In the genomic region with DNA sequence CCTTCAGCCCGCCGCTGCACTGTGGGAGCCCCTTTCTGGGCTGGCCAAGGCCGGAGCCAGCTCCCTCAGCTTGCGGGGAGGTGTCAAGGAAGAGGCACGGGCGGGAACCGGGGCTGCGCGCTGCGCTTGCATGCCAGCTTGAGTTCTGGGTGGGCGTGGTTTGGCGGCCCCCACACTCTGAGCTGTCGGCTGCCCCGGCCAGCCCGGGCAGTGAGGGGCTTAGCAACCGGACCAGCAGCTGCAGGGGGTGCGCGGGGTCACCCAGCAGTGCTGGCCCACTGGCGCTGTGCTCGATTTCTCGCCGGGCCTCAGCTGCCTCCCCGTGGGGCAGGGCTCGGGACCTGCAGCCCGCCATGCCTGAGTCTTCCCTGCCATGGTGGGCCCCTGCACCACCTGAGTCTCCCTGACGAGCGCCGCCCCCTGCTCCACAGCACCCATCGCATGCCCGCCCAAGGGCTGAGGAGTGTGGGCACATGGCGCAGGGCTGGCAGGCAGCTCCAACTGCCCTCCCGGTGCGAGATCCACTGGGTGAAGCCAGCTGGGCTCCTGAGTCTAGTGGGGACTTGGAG, we compare ENCODE assay signal across 24 cellular contexts. TPM values are rescaled to one million over a fixed set of nuclear protein-coding genes. Genes with fewer than 3 reads are reported as not detected.
A peak's percentile ranks its signal among the peaks of the same experiment; 100 is the strongest.
DNase-seq lines count a peak whose midpoint lies in the region; ATAC-seq, FAIRE-seq and TF ChIP-seq lines count a peak whose summit lies in the region.
"Had no signal": no experiment of that assay in that cellular context is flagged by ENCODE, and none has a peak within 500 bp of the region (broad histone marks: within the 10 kb centered on the region; RNA-seq: fewer than 3 reads in every experiment).

No MANE protein-coding gene starts in this region.

- TF ChIP-seq EP300 in HepG2 (IDR thresholded peaks at IDR 0.05; ENCODE audit: low read depth in 2 of 2, low read length in 2 of 2) (no peak), HepG2 (CRISPR knock-in tag; IDR thresholded peaks at IDR 0.05; ENCODE audit: borderline replicate concordance) (no peak), esophagus muscularis mucosa (IDR thresholded peaks at IDR 0.05) (no peak)

- POLR2A ChIA-PET in HepG2 (lab: Yijun Ruan, JAX) = interaction anchor here (0.9 kb wide), 1 partner anchor 37 kb away, joined by 3 read pairs; the partner anchor contains the start of gene SMG8

- in situ Hi-C loops in HepG2 (cut with HindIII; ENCODE audit: extremely low pct_ligation_motif_present, low pct_unique_long_range_greater_than_20kb) = no loop called here

- BruUV-seq in HepG2 (replicated peaks; lab: Mats Ljungman, UMichigan) = no TSS peak

- H4K20me1 ChIP-seq in HepG2 (ENCODE audit: insufficient read depth, low read length) = no peaks in the 10 kb centered on the region

- CTCF ChIA-PET in HepG2 (lab: Yijun Ruan, JAX; ENCODE audit: low intra/inter-chr PET ratio, low total read pairs) = no interaction called here

- no peak overlapping the region for H3K9ac ChIP-seq in HepG2 (ENCODE audit: insufficient read depth, low read depth, low read length)
- H3K9ac ChIP-seq: BLaER1 treated with 17β-estradiol and CSF1 and Interleukin-3, amounts not matched to agents 10 nM and 100 nM had no signal

- WGBS in HepG2 (ENCODE audit: low lambda C conversion rate) = 97% methylated on average over 20 of the region's 33 CpGs
- WGBS in right lobe of liver (ENCODE audit: insufficient coverage, low coverage, low lambda C conversion rate, missing lambda C conversion rate) = no CpG with 5 or more reads among the region's 33 CpGs
- WGBS in esophagus muscularis mucosa = 98% methylated on average over 24 of the region's 33 CpGs

- H3K36me3 ChIP-seq in HepG2 (replicated peaks in 1 of 2; ENCODE audit: control insufficient read depth in 1 of 2, insufficient read depth in 2 of 2, low read length in 2 of 2) (peaks cover 16 to 56% of the 10 kb centered on the region in 2 experiments), right lobe of liver (no peaks in the 10 kb centered on the region), esophagus muscularis mucosa (no peaks in the 10 kb centered on the region)

- DNase-seq in HepG2 (ENCODE audit: low spot score) (no peak), right lobe of liver (no peak), esophagus muscularis mucosa (ENCODE audit: extremely low spot score) (peak; percentile 42), NCI-H1436 treated with DMSO at 0.1 percent for 48 hours (lab: John Stamatoyannopoulos, UW) (no peak), cerebellar cortex (ENCODE audit: low spot score) (no peak), islet precursor cell (no peak)
- peak; percentile 1 for DNase-seq in stimulated activated CD8-positive, alpha-beta memory T cell treated with anti-CD3 and anti-CD28 coated beads, Interleukin-4, amount 100 ng/mL, for 48 hours
- DNase-seq: 8988T; ACHN; AML-193; BE2C; CD4-positive, alpha-beta T cell; CD8-positive, alpha-beta memory T cell; DMS 273 treated with DMSO at 0.1 percent for 48 hours; DMS79; EL; GF-D8; GOT3 had no signal

- H3K4me3 ChIP-seq in HepG2 (replicated peaks in 1 of 3; ENCODE audit: insufficient read depth in 1 of 3, low read depth in 2 of 3, low read length in 3 of 3) = no peak overlapping the region
- no peak overlapping the region for H3K4me3 ChIP-seq in right lobe of liver
- H3K4me3 ChIP-seq in esophagus muscularis mucosa = no peak overlapping the region
- H3K4me3 ChIP-seq: A549, HAP-1 had no signal

- intact Hi-C loops in HepG2 (cut with micrococcal nuclease; ENCODE audit: unreplicated experiment) = no loop called here
- intact Hi-C loops in right lobe of liver (cut with DNase I) = no loop called here
- intact Hi-C loops in esophagus muscularis mucosa (cut with DNase I) = no loop called here

- no peak for ATAC-seq in HepG2
- no peak for ATAC-seq in right lobe of liver
- ATAC-seq: A549 had no signal

- H3K4me1 ChIP-seq in HepG2 (ENCODE audit: insufficient read depth, low read length) (no peaks in the 10 kb centered on the region), right lobe of liver (no peaks in the 10 kb centered on the region), esophagus muscularis mucosa (no peaks in the 10 kb centered on the region)
- H3K4me1 ChIP-seq: BE2C had no signal

- FAIRE-seq in HepG2 (lab: Jason Lieb, UNC) = no peak
- FAIRE-seq: A549, D721Med, GM12892, H54 had no signal

- peaks cover 12% of the 10 kb centered on the region for H3K79me2 ChIP-seq in HepG2 (ENCODE audit: insufficient read depth, low read length)

- H2AFZ ChIP-seq in HepG2 (ENCODE audit: low read length) = no peak overlapping the region

- TF ChIP-seq RAD21 in HepG2 (CRISPR knock-in tag; IDR thresholded peaks at IDR 0.05) = no peak

- no peak for TF ChIP-seq CTCF in HepG2 (CRISPR knock-in tag; IDR thresholded peaks at IDR 0.05)
- no peak for TF ChIP-seq CTCF in right lobe of liver (IDR thresholded peaks at IDR 0.05)
- TF ChIP-seq CTCF in esophagus muscularis mucosa (IDR thresholded peaks at IDR 0.05) = no peak

- TF ChIP-seq POLR2A in HepG2 (IDR thresholded peaks at IDR 0.05; ENCODE audit: insufficient read depth in 1 of 2, low read depth in 2 of 2, low read length in 2 of 2) (no peak), right lobe of liver (IDR thresholded peaks at IDR 0.05) (no peak), esophagus muscularis mucosa (IDR thresholded peaks at IDR 0.05; ENCODE audit: low read depth) (no peak)

- H3K27ac ChIP-seq in HepG2 (ENCODE audit: extremely low read length, insufficient read depth, low read length) (no peak overlapping the region), right lobe of liver (no peak overlapping the region), esophagus muscularis mucosa (replicated peaks in 1 of 4) (no peak overlapping the region)
- H3K27ac ChIP-seq: A549; BLaER1 treated with 17β-estradiol and CSF1 and Interleukin-3, amounts not matched to agents 10 nM and 100 nM had no signal

- H3K27me3 ChIP-seq in HepG2 (ENCODE audit: control insufficient read depth in 1 of 2, insufficient read depth in 2 of 2, low read length in 2 of 2) = no peaks in the 10 kb centered on the region
- H3K27me3 ChIP-seq in right lobe of liver = no peaks in the 10 kb centered on the region
- no peaks in the 10 kb centered on the region for H3K27me3 ChIP-seq in esophagus muscularis mucosa
- H3K27me3 ChIP-seq: BE2C; BLaER1 treated with 17β-estradiol and CSF1 and Interleukin-3, amounts not matched to agents 10 nM and 100 nM had no signal

- no peaks in the 10 kb centered on the region for H3K9me3 ChIP-seq in HepG2 (ENCODE audit: low read length)
- no peaks in the 10 kb centered on the region for H3K9me3 ChIP-seq in right lobe of liver
- H3K9me3 ChIP-seq in esophagus muscularis mucosa = no peaks in the 10 kb centered on the region
- H3K9me3 ChIP-seq: A549, BE2C, HAP-1 had no signal

- H3K4me2 ChIP-seq in HepG2 (ENCODE audit: low read depth, low read length) = no peak overlapping the region
- H3K4me2 ChIP-seq: A549; BLaER1 treated with 17β-estradiol and CSF1 and Interleukin-3, amounts not matched to agents 10 nM and 100 nM had no signal

RNA-seq across cellular contexts. Expression of gene PRR11, which starts 17.0 kb away (rescaled TPM):
- total RNA-seq in HepG2 (2016; rRNA removed; fragmentation: Illumina TruSeq; extraction: Trizol) = 39.2 and 50.4 TPM in 2 replicates
- 8.1 and 9.8 TPM in 2 replicates for total RNA-seq in HepG2 (2016; cell fraction: cytosol; rRNA removed; fragmentation: Illumina TruSeq; extraction: Trizol; ENCODE audit: low read depth)
- total RNA-seq in HepG2 (2016; cell fraction: insoluble cytoplasmic fraction; rRNA removed; fragmentation: Illumina TruSeq; extraction: Trizol) = 36.7 and 48.3 TPM in 2 replicates
- 37.2 and 37.8 TPM in 2 replicates for total RNA-seq in HepG2 (2016; cell fraction: membrane; rRNA removed; fragmentation: Illumina TruSeq; extraction: Trizol)
- total RNA-seq in HepG2 (2016; cell fraction: nucleus; rRNA removed; fragmentation: Illumina TruSeq; extraction: Trizol) = 20.5 and 25.8 TPM in 2 replicates
- polyA plus RNA-seq in HepG2 (2011; rRNA removed) = 21.8 and 35.7 TPM in 2 replicates
- polyA plus RNA-seq in HepG2 (2011; cell fraction: cytosol; rRNA removed) = 24.4 and 31.4 TPM in 2 replicates
- 3.7 and 3.9 TPM in 2 replicates for polyA plus RNA-seq in HepG2 (2011; cell fraction: nucleus; rRNA removed)
- polyA plus RNA-seq in HepG2 (2012) = 11.8 and 35.0 TPM in 2 replicates
- polyA plus RNA-seq in HepG2 (2016; cell fraction: cytosol; fragmentation: Illumina TruSeq; extraction: Trizol; ENCODE audit: low read depth) = 7.7 and 9.4 TPM in 2 replicates
- polyA plus RNA-seq in HepG2 (2016; cell fraction: insoluble cytoplasmic fraction; fragmentation: Illumina TruSeq; extraction: Trizol; ENCODE audit: low read depth) = 61.7 and 63.3 TPM in 2 replicates
- polyA plus RNA-seq in HepG2 (2016; cell fraction: membrane; fragmentation: Illumina TruSeq; extraction: Trizol; ENCODE audit: low read depth) = 26.8 and 32.7 TPM in 2 replicates
- 27.9 and 29.0 TPM in 2 replicates for polyA plus RNA-seq in HepG2 (2016; cell fraction: nucleus; fragmentation: Illumina TruSeq; extraction: Trizol; ENCODE audit: insufficient read depth, low read depth)
- polyA minus RNA-seq in HepG2 (2011; rRNA and poly(A)+ RNA removed; ENCODE audit: low replicate concordance) = 34.0 and 79.7 TPM in 2 replicates
- 27.9 and 32.0 TPM in 2 replicates for polyA minus RNA-seq in HepG2 (2011; cell fraction: cytosol; rRNA and poly(A)+ RNA removed)
- 12.3 and 23.4 TPM in 2 replicates for polyA minus RNA-seq in HepG2 (2011; cell fraction: nucleus; rRNA and poly(A)+ RNA removed)
- 1 to 10 TPM in 1 of 6 experiments, under 1 TPM in 5; 0.49 to 1.9 (median 0.54) TPM for total RNA-seq in right lobe of liver
- total RNA-seq in esophagus muscularis mucosa = 100 to 1,000 TPM in 1 of 4 donors, 1 to 10 TPM in 1, under 1 TPM in 2; 0.32 to 110 (median 0.87) TPM

RNA-seq across cellular contexts. Expression of gene SKA2, which starts 17.5 kb away (rescaled TPM):
- total RNA-seq in HepG2 (2016; rRNA removed; fragmentation: Illumina TruSeq; extraction: Trizol) (91.8 and 148 TPM in 2 replicates), right lobe of liver (10 to 100 TPM; 12.2 to 23.1 (median 13.5) TPM), esophagus muscularis mucosa (10 to 100 TPM; 33.0 to 61.9 (median 35.6) TPM)
- total RNA-seq in HepG2 (2016; cell fraction: cytosol; rRNA removed; fragmentation: Illumina TruSeq; extraction: Trizol; ENCODE audit: low read depth) = 47.5 and 49.5 TPM in 2 replicates
- total RNA-seq in HepG2 (2016; cell fraction: insoluble cytoplasmic fraction; rRNA removed; fragmentation: Illumina TruSeq; extraction: Trizol) = 89.8 and 139 TPM in 2 replicates
- 81.2 and 89.4 TPM in 2 replicates for total RNA-seq in HepG2 (2016; cell fraction: membrane; rRNA removed; fragmentation: Illumina TruSeq; extraction: Trizol)
- total RNA-seq in HepG2 (2016; cell fraction: nucleus; rRNA removed; fragmentation: Illumina TruSeq; extraction: Trizol) = 28.6 and 29.7 TPM in 2 replicates
- polyA plus RNA-seq in HepG2 (2011; rRNA removed) = 13.4 and 18.6 TPM in 2 replicates
- 15.1 and 24.3 TPM in 2 replicates for polyA plus RNA-seq in HepG2 (2011; cell fraction: cytosol; rRNA removed)
- polyA plus RNA-seq in HepG2 (2011; cell fraction: nucleus; rRNA removed) = 2.0 and 33.2 TPM in 2 replicates
- 55.5 and 76.1 TPM in 2 replicates for polyA plus RNA-seq in HepG2 (2012)
- 72.1 and 80.1 TPM in 2 replicates for polyA plus RNA-seq in HepG2 (2016; cell fraction: cytosol; fragmentation: Illumina TruSeq; extraction: Trizol; ENCODE audit: low read depth)
- polyA plus RNA-seq in HepG2 (2016; cell fraction: insoluble cytoplasmic fraction; fragmentation: Illumina TruSeq; extraction: Trizol; ENCODE audit: low read depth) = 160 and 181 TPM in 2 replicates
- polyA plus RNA-seq in HepG2 (2016; cell fraction: membrane; fragmentation: Illumina TruSeq; extraction: Trizol; ENCODE audit: low read depth) = 88.8 and 95.8 TPM in 2 replicates
- polyA plus RNA-seq in HepG2 (2016; cell fraction: nucleus; fragmentation: Illumina TruSeq; extraction: Trizol; ENCODE audit: insufficient read depth, low read depth) = 57.5 and 58.6 TPM in 2 replicates
- 9.6 and 20.6 TPM in 2 replicates for polyA minus RNA-seq in HepG2 (2011; rRNA and poly(A)+ RNA removed; ENCODE audit: low replicate concordance)
- 12.0 and 15.6 TPM in 2 replicates for polyA minus RNA-seq in HepG2 (2011; cell fraction: cytosol; rRNA and poly(A)+ RNA removed)
- polyA minus RNA-seq in HepG2 (2011; cell fraction: nucleus; rRNA and poly(A)+ RNA removed) = 21.4 and 37.5 TPM in 2 replicates

RNA-seq across cellular contexts. Expression of gene SMG8, which starts 37.3 kb away (rescaled TPM):
- total RNA-seq in HepG2 (2016; rRNA removed; fragmentation: Illumina TruSeq; extraction: Trizol) (28.9 and 31.9 TPM in 2 replicates), right lobe of liver (1 to 10 TPM; 5.3 to 7.9 (median 7.3) TPM), esophagus muscularis mucosa (10 to 100 TPM in 1 of 4 donors, 1 to 10 TPM in 3; 7.9 to 13.5 (median 9.6) TPM)
- 1.8 and 2.7 TPM in 2 replicates for total RNA-seq in HepG2 (2016; cell fraction: cytosol; rRNA removed; fragmentation: Illumina TruSeq; extraction: Trizol; ENCODE audit: low read depth)
- 30.2 and 30.8 TPM in 2 replicates for total RNA-seq in HepG2 (2016; cell fraction: insoluble cytoplasmic fraction; rRNA removed; fragmentation: Illumina TruSeq; extraction: Trizol)
- 6.8 and 8.0 TPM in 2 replicates for total RNA-seq in HepG2 (2016; cell fraction: membrane; rRNA removed; fragmentation: Illumina TruSeq; extraction: Trizol)
- total RNA-seq in HepG2 (2016; cell fraction: nucleus; rRNA removed; fragmentation: Illumina TruSeq; extraction: Trizol) = 25.1 and 31.4 TPM in 2 replicates
- 16.2 and 18.4 TPM in 2 replicates for polyA plus RNA-seq in HepG2 (2011; rRNA removed)
- 11.0 and 15.5 TPM in 2 replicates for polyA plus RNA-seq in HepG2 (2011; cell fraction: cytosol; rRNA removed)
- 7.4 and 9.4 TPM in 2 replicates for polyA plus RNA-seq in HepG2 (2011; cell fraction: nucleus; rRNA removed)
- polyA plus RNA-seq in HepG2 (2012) = 12.1 and 13.2 TPM in 2 replicates
- 0.93 and 1.0 TPM in 2 replicates for polyA plus RNA-seq in HepG2 (2016; cell fraction: cytosol; fragmentation: Illumina TruSeq; extraction: Trizol; ENCODE audit: low read depth)
- 17.3 and 18.7 TPM in 2 replicates for polyA plus RNA-seq in HepG2 (2016; cell fraction: insoluble cytoplasmic fraction; fragmentation: Illumina TruSeq; extraction: Trizol; ENCODE audit: low read depth)
- 1.6 and 1.7 TPM in 2 replicates for polyA plus RNA-seq in HepG2 (2016; cell fraction: membrane; fragmentation: Illumina TruSeq; extraction: Trizol; ENCODE audit: low read depth)
- polyA plus RNA-seq in HepG2 (2016; cell fraction: nucleus; fragmentation: Illumina TruSeq; extraction: Trizol; ENCODE audit: insufficient read depth, low read depth) = 20.7 and 22.6 TPM in 2 replicates
- 26.3 and 29.4 TPM in 2 replicates for polyA minus RNA-seq in HepG2 (2011; rRNA and poly(A)+ RNA removed; ENCODE audit: low replicate concordance)
- 14.2 and 18.4 TPM in 2 replicates for polyA minus RNA-seq in HepG2 (2011; cell fraction: cytosol; rRNA and poly(A)+ RNA removed)
- 19.1 and 29.5 TPM in 2 replicates for polyA minus RNA-seq in HepG2 (2011; cell fraction: nucleus; rRNA and poly(A)+ RNA removed)

RNA-seq across cellular contexts. Expression of gene GDPD1, which starts 47.8 kb away (rescaled TPM):
- total RNA-seq in HepG2 (2016; rRNA removed; fragmentation: Illumina TruSeq; extraction: Trizol) = 3.8 and 7.7 TPM in 2 replicates
- total RNA-seq in HepG2 (2016; cell fraction: cytosol; rRNA removed; fragmentation: Illumina TruSeq; extraction: Trizol; ENCODE audit: low read depth) = 2.0 and 2.1 TPM in 2 replicates
- total RNA-seq in HepG2 (2016; cell fraction: insoluble cytoplasmic fraction; rRNA removed; fragmentation: Illumina TruSeq; extraction: Trizol) = 3.1 and 6.6 TPM in 2 replicates
- 3.0 and 3.1 TPM in 2 replicates for total RNA-seq in HepG2 (2016; cell fraction: membrane; rRNA removed; fragmentation: Illumina TruSeq; extraction: Trizol)
- 8.1 and 13.9 TPM in 2 replicates for total RNA-seq in HepG2 (2016; cell fraction: nucleus; rRNA removed; fragmentation: Illumina TruSeq; extraction: Trizol)
- polyA plus RNA-seq in HepG2 (2011; rRNA removed) = 6.0 and 6.1 TPM in 2 replicates
- 2.7 and 4.7 TPM in 2 replicates for polyA plus RNA-seq in HepG2 (2011; cell fraction: cytosol; rRNA removed)
- 2.1 and 2.7 TPM in 2 replicates for polyA plus RNA-seq in HepG2 (2011; cell fraction: nucleus; rRNA removed)
- 7.6 and 8.2 TPM in 2 replicates for polyA plus RNA-seq in HepG2 (2012)
- polyA plus RNA-seq in HepG2 (2016; cell fraction: cytosol; fragmentation: Illumina TruSeq; extraction: Trizol; ENCODE audit: low read depth) = 0.40 and 0.58 TPM in 2 replicates
- 3.5 and 3.8 TPM in 2 replicates for polyA plus RNA-seq in HepG2 (2016; cell fraction: insoluble cytoplasmic fraction; fragmentation: Illumina TruSeq; extraction: Trizol; ENCODE audit: low read depth)
- 1.1 and 1.2 TPM in 2 replicates for polyA plus RNA-seq in HepG2 (2016; cell fraction: membrane; fragmentation: Illumina TruSeq; extraction: Trizol; ENCODE audit: low read depth)
- polyA plus RNA-seq in HepG2 (2016; cell fraction: nucleus; fragmentation: Illumina TruSeq; extraction: Trizol; ENCODE audit: insufficient read depth, low read depth) = 10.5 and 11.4 TPM in 2 replicates
- polyA minus RNA-seq in HepG2 (2011; rRNA and poly(A)+ RNA removed; ENCODE audit: low replicate concordance) = 3.8 and 4.2 TPM in 2 replicates
- 6.9 and 7.7 TPM in 2 replicates for polyA minus RNA-seq in HepG2 (2011; cell fraction: cytosol; rRNA and poly(A)+ RNA removed)
- polyA minus RNA-seq in HepG2 (2011; cell fraction: nucleus; rRNA and poly(A)+ RNA removed) = 10.9 and 11.2 TPM in 2 replicates
- total RNA-seq in right lobe of liver = 1 to 10 TPM in 5 of 6 experiments, under 1 TPM in 1; 0.71 to 5.8 (median 1.2) TPM
- total RNA-seq in esophagus muscularis mucosa = 1 to 10 TPM in 2 of 4 donors, under 1 TPM in 2; 0.75 to 2.0 (median 1.00) TPM

Comparison
In these comparisons a context has a peak if more than half of its experiments do, and no peak if none do; other contexts are left out.
1. DNase-seq: peak in esophagus muscularis mucosa (single experiment) and stimulated activated CD8-positive, alpha-beta memory T cell treated with anti-CD3 and anti-CD28 coated beads, Interleukin-4, amount 100 ng/mL, for 48 hours (single experiment); none in HepG2 (single experiment), right lobe of liver (0 of 3), NCI-H1436 treated with DMSO at 0.1 percent for 48 hours (single experiment), cerebellar cortex (single experiment) and islet precursor cell (single experiment).